ENCODE assay signal across 1 cellular context in genomic region chr17:82496529-82497434, GRCh38.
TF ChIP-seq lines count a peak whose summit lies in the region.

No MANE protein-coding gene starts in this region.

TF ChIP-seq in SK-N-SH, 30 proteins besides CTCF, POLR2A, EP300 and RAD21 (continued from another document):
- no peak for TF ChIP-seq MEF2A (IDR thresholded peaks at IDR 0.05; ENCODE audit: borderline replicate concordance, low read depth)
- peak; percentile 46 for TF ChIP-seq RCOR1 (IDR thresholded peaks at IDR 0.05; ENCODE audit: low read length)
- TF ChIP-seq REST (IDR thresholded peaks at IDR 0.05; ENCODE audit: low read depth, low read length): peak; percentile 45; the same call in 1 of the 2 replicates
- TF ChIP-seq TAF1 (IDR thresholded peaks at IDR 0.05; ENCODE audit: borderline replicate concordance, low read depth, low read length): peak; percentile 45; the same call in 1 of the 2 replicates
- peak; percentile 52; the same call in 1 of the 2 replicates for TF ChIP-seq GABPA (IDR thresholded peaks at IDR 0.05; ENCODE audit: low read depth)
- TF ChIP-seq NRF1 (IDR thresholded peaks at IDR 0.05; ENCODE audit: low read depth, low read length): peak; percentile 86
- no peak for TF ChIP-seq PBX3 (IDR thresholded peaks at IDR 0.05)
- TF ChIP-seq MXI1 (IDR thresholded peaks at IDR 0.05; ENCODE audit: low read depth, low read length): peak; percentile 94
- no peak for TF ChIP-seq TCF12 (IDR thresholded peaks at IDR 0.05)
